Comparison of ENCODE assay signal across 8 cellular contexts in the genomic region with DNA sequence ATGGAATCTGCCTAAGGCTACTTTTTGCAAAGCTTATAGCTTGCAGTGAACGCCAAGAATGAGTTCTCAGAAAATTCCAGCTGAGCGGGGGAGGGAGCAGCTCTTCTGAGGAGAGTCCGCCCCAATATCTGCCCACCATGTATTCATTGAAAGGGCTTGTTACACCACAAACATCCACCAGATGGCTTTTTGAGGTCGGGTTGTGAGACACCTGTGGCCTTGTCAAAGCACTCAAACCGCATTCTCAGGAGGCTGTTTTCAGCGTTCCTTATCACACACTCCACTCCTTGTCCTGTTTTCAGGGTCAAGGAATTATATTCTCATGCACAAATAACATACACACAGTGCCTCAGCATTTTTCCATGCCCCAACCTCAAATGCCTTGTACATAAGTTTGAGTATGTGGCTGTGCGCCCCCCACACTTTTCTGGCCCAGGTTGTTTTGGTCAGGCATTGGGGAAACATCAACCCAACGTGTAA. TPM values are rescaled to one million over a fixed set of nuclear protein-coding genes. Genes with fewer than 3 reads are reported as not detected.
DNase-seq lines count a peak whose midpoint lies in the region; ATAC-seq and TF ChIP-seq lines count a peak whose summit lies in the region.

No MANE protein-coding gene starts in this region.

- H3K36me3 ChIP-seq in mammary epithelial cell (ENCODE audit: insufficient read depth, low read length) (no peaks in the 10 kb centered on the region), kidney epithelial cell (ENCODE audit: control insufficient read depth, insufficient read depth, low read length) (no peaks in the 10 kb centered on the region)

- CTCF ChIA-PET in mammary epithelial cell (lab: Charles Lee; ENCODE audit: low non-redundant PET) = interaction anchor here (0.9 to 1.1 kb wide), 2 partner anchors 97 to 320 kb away, joined by 6 to 7 read pairs; no protein-coding TSS in a partner anchor

- H4K20me1 ChIP-seq in mammary epithelial cell (ENCODE audit: insufficient read depth, low read length) = no peaks in the 10 kb centered on the region

- peak; percentile 82 for ATAC-seq in GM21515 (IDR thresholded peaks at IDR 0.05; ENCODE audit: unreplicated experiment)
- no peak for ATAC-seq in HG03520 (IDR thresholded peaks at IDR 0.05; ENCODE audit: unreplicated experiment)

- H3K4me1 ChIP-seq in mammary epithelial cell (ENCODE audit: insufficient read depth, low read length) = peaks cover 3% of the 10 kb centered on the region

- DNase-seq in COR-L47 (lab: John Stamatoyannopoulos, UW) = peak; percentile 55
- peak; percentile 27 for DNase-seq in NCI-H1105 (lab: John Stamatoyannopoulos, UW)
- peak; percentile 37 for DNase-seq in T1000 (lab: John Stamatoyannopoulos, UW)
- DNase-seq in mammary epithelial cell = peak; percentile 59
- no peak for DNase-seq in kidney epithelial cell (ENCODE audit: low read depth)
- peak; percentile 66 for DNase-seq in stimulated activated CD4-positive, alpha-beta T cell treated with anti-CD3 and anti-CD28 coated beads, Interleukin-4, amount 100 ng/mL, for 24 hours

- dilution Hi-C loops in mammary epithelial cell (cut with HindIII; ENCODE audit: low sequenced_read_pairs) = loop anchor here (5.0 kb wide), 1 partner anchor 318 kb away; no protein-coding TSS in a partner anchor

- in situ Hi-C loops in mammary epithelial cell (cut with MboI; ENCODE audit: low sequenced_read_pairs in 2 of 2) = loop anchor here in 1 of 2 donors (25.0 kb wide), 1 partner anchor 403 kb away; a partner anchor contains a TSS

- 13% methylated on average over 8 of the region's 8 CpGs for WGBS in mammary epithelial cell (ENCODE audit: low coverage, missing lambda C conversion rate)

- intact Hi-C loops in mammary epithelial cell (cut with micrococcal nuclease) = loop anchor here (1.0 to 5.0 kb wide), 5 partner anchors 98 to 588 kb away; a partner anchor contains a TSS

- no peaks in the 10 kb centered on the region for H3K79me2 ChIP-seq in mammary epithelial cell (ENCODE audit: insufficient read depth, low read length)

- no peak overlapping the region for H3K4me2 ChIP-seq in mammary epithelial cell (ENCODE audit: insufficient read depth, low read depth, low read length)

- H3K9me3 ChIP-seq in mammary epithelial cell (replicated peaks; ENCODE audit: insufficient read depth, low read length) = no peaks in the 10 kb centered on the region

- no peak overlapping the region for H2AFZ ChIP-seq in mammary epithelial cell (ENCODE audit: low read depth, low read length)

- H3K9ac ChIP-seq in mammary epithelial cell (ENCODE audit: insufficient read depth, low read length) = no peak overlapping the region

- no peak overlapping the region for H3K4me3 ChIP-seq in mammary epithelial cell (replicated peaks in 1 of 3; ENCODE audit: insufficient read depth in 1 of 3, low read depth in 2 of 3, low read length in 3 of 3)
- no peak overlapping the region for H3K4me3 ChIP-seq in kidney epithelial cell (ENCODE audit: low read depth, low read length)

- BruUV-seq in mammary epithelial cell (replicated peaks; lab: Mats Ljungman, UMichigan) = no TSS peak

- H3K27ac ChIP-seq in mammary epithelial cell (ENCODE audit: insufficient read depth, low read depth, low read length) = no peak overlapping the region

- TF ChIP-seq CTCF in mammary epithelial cell (conservative IDR thresholded peaks at IDR 0.05 in 1 of 2, IDR thresholded peaks at IDR 0.05 in 1 of 2; ENCODE audit: extremely low read depth in 1 of 2, insufficient read depth in 1 of 2, low read depth in 1 of 2, low read length in 2 of 2) (peak; percentile 56 to 73), kidney epithelial cell (IDR thresholded peaks at IDR 0.05; ENCODE audit: insufficient read depth, low read length, poor library complexity, severe bottlenecking) (peak; percentile 65)

- H3K27me3 ChIP-seq in mammary epithelial cell (ENCODE audit: insufficient read depth, low read length) (no peaks in the 10 kb centered on the region), kidney epithelial cell (ENCODE audit: control insufficient read depth, insufficient read depth, low read length) (no peaks in the 10 kb centered on the region)

RNA-seq across cellular contexts. Expression of a gene that starts 3.9 kb away (rescaled TPM):
- total RNA-seq in mammary epithelial cell = not detected
- polyA plus RNA-seq in mammary epithelial cell = not detected
- not detected for polyA minus RNA-seq in mammary epithelial cell
- total RNA-seq in kidney epithelial cell = not detected in 2 replicates

RNA-seq across cellular contexts. Expression of a gene that starts 19.3 kb away (rescaled TPM):
- not detected for total RNA-seq in mammary epithelial cell
- polyA plus RNA-seq in mammary epithelial cell = not detected
- polyA minus RNA-seq in mammary epithelial cell = not detected
- total RNA-seq in kidney epithelial cell = not detected in 2 replicates

RNA-seq across cellular contexts. Expression of a gene that starts 31.7 kb away (rescaled TPM):
- total RNA-seq in mammary epithelial cell = 10 to 100 TPM; 34.4 to 38.7 TPM
- 6.5 TPM for polyA plus RNA-seq in mammary epithelial cell
- 51.3 TPM for polyA minus RNA-seq in mammary epithelial cell
- total RNA-seq in kidney epithelial cell = 15.5 and 16.0 TPM in 2 replicates

RNA-seq across cellular contexts. Expression of a gene that starts 33.7 kb away (rescaled TPM):
- total RNA-seq in mammary epithelial cell = 10 to 100 TPM in 1 of 2 donors, 1 to 10 TPM in 1; 9.0 to 19.7 TPM
- polyA plus RNA-seq in mammary epithelial cell = 2.3 TPM
- polyA minus RNA-seq in mammary epithelial cell = 6.5 TPM
- total RNA-seq in kidney epithelial cell = 7.9 and 8.2 TPM in 2 replicates

RNA-seq across cellular contexts. Expression of a gene that starts 52.2 kb away (rescaled TPM):
- 100 to 1,000 TPM in 1 of 2 donors, 10 to 100 TPM in 1; 94.0 to 129 TPM for total RNA-seq in mammary epithelial cell
- 47.0 TPM for polyA plus RNA-seq in mammary epithelial cell
- polyA minus RNA-seq in mammary epithelial cell = 110 TPM
- 34.1 and 39.8 TPM in 2 replicates for total RNA-seq in kidney epithelial cell
